In the genomic region with DNA sequence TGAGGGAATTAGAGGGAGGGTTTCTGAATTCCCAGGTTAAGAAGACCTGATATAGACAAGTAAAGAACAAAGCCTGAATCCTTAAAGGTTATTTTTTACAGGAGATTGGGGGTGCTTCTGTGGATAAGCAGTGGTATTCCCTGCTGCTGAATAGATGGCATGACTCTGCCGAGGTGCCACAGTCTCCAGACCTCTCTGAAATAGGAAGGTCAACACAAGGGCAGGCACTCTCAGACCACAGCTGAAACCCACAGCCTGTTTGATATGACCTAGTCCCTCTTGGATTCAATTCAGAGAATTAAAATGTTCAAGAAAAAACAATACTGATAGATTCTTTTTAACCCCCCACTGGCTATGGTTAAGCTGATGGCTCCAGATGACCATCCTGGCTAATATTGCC, we compare ENCODE assay signal across 23 cellular contexts.
DNase-seq lines count a peak whose midpoint lies in the region; ATAC-seq lines count a peak whose summit lies in the region.
"Had no signal": no experiment of that assay in that cellular context is flagged by ENCODE, and none has a peak within 500 bp of the region (broad histone marks: within the 10 kb centered on the region; RNA-seq: fewer than 3 reads in every experiment).

No MANE protein-coding gene starts in this region.

- intact Hi-C loops in CD4-positive, alpha-beta memory T cell (cut with micrococcal nuclease): loop anchor here (2.0 kb wide), 2 partner anchors 45 to 121 kb away; no protein-coding TSS in a partner anchor

- no peaks in the 10 kb centered on the region for H3K9me3 Mint-ChIP-seq in CD4-positive, alpha-beta memory T cell

- no peaks in the 10 kb centered on the region for H3K9me3 ChIP-seq in CD4-positive, alpha-beta memory T cell (ENCODE audit: control insufficient read depth in 1 of 2, low read length in 2 of 2)
- no peaks in the 10 kb centered on the region for H3K9me3 ChIP-seq in SJSA1 (replicated peaks)
- H3K9me3 ChIP-seq in SJCRH30 (replicated peaks): no peaks in the 10 kb centered on the region
- H3K9me3 ChIP-seq: lower lobe of right lung, upper lobe of left lung had no signal

- H3K27ac Mint-ChIP-seq in CD4-positive, alpha-beta memory T cell: peak overlapping the region; percentile 75 to 91 (median 90)

- H3K27me3 Mint-ChIP-seq in CD4-positive, alpha-beta memory T cell: no peaks in the 10 kb centered on the region

- peaks cover 23 to 30% (median 26%) of the 10 kb centered on the region in 4 donors for H3K4me1 Mint-ChIP-seq in CD4-positive, alpha-beta memory T cell

- H3K36me3 ChIP-seq in CD4-positive, alpha-beta memory T cell (ENCODE audit: insufficient read depth, low read length): no peaks in the 10 kb centered on the region
- H3K36me3 ChIP-seq in SJSA1 (no peaks in the 10 kb centered on the region), SJCRH30 (no peaks in the 10 kb centered on the region)
- H3K36me3 ChIP-seq: lower lobe of right lung, upper lobe of left lung, WERI-Rb-1 had no signal

- CTCF ChIA-PET in CD4-positive, alpha-beta memory T cell (lab: Charles Lee; ENCODE audit: partially characterized antibody): no interaction called here

- no peaks in the 10 kb centered on the region for H3K27me3 ChIP-seq in CD4-positive, alpha-beta memory T cell (ENCODE audit: insufficient read depth, low read length)
- H3K27me3 ChIP-seq in SJSA1 (replicated peaks) (no peaks in the 10 kb centered on the region), SJCRH30 (no peaks in the 10 kb centered on the region)
- H3K27me3 ChIP-seq: upper lobe of left lung had no signal

- POLR2A ChIA-PET in CD4-positive, alpha-beta memory T cell (lab: Charles Lee; ENCODE audit: partially characterized antibody): interaction anchor here (0.9 kb wide), 1 partner anchor 15 kb away, joined by 3 read pairs; no protein-coding TSS in a partner anchor

- no peak overlapping the region for H3K27ac ChIP-seq in CD4-positive, alpha-beta memory T cell (ENCODE audit: low read depth, low read length)
- peak overlapping the region; percentile 16 for H3K27ac ChIP-seq in SJSA1
- H3K27ac ChIP-seq in SJCRH30: no peak overlapping the region
- H3K27ac ChIP-seq: WERI-Rb-1 had no signal

- ATAC-seq in GM18909 (IDR thresholded peaks at IDR 0.05; ENCODE audit: poor library complexity, unreplicated experiment): peak; percentile 57
- no peak for ATAC-seq in GM21526 (IDR thresholded peaks at IDR 0.05; ENCODE audit: low FRiP score, unreplicated experiment)
- no peak for ATAC-seq in GM18861 (IDR thresholded peaks at IDR 0.05; ENCODE audit: unreplicated experiment)

- peaks cover 0 to 6% of the 10 kb centered on the region in 2 donors for H3K36me3 Mint-ChIP-seq in CD4-positive, alpha-beta memory T cell

- in situ Hi-C loops in ACHN (cut with HindIII; ENCODE audit: low pct_ligation_motif_present, low pct_unique_long_range_greater_than_20kb, low sequenced_read_pairs): no loop called here

- H3K4me3 ChIP-seq in CD4-positive, alpha-beta memory T cell (ENCODE audit: low read length in 2 of 2): no peak overlapping the region
- H3K4me3 ChIP-seq in SJSA1 (no peak overlapping the region), SJCRH30 (no peak overlapping the region)
- H3K4me3 ChIP-seq: lower lobe of right lung, upper lobe of left lung had no signal

- peaks cover 28% of the 10 kb centered on the region for H3K4me1 ChIP-seq in CD4-positive, alpha-beta memory T cell (ENCODE audit: insufficient read depth, low read length)
- H3K4me1 ChIP-seq in SJSA1 (replicated peaks) (peaks cover 69% of the 10 kb centered on the region), SJCRH30 (no peaks in the 10 kb centered on the region)

- no peak for DNase-seq in CD4-positive, alpha-beta memory T cell
- peak in 1 of 2 experiments; percentile 35 for DNase-seq in SJSA1 (ENCODE audit: low read depth in 1 of 2, low spot score in 2 of 2)
- peak; percentile 50 for DNase-seq in glomerular visceral epithelial cell (ENCODE audit: extremely low spot score)
- no peak for DNase-seq in ACHN
- DNase-seq in SJCRH30: no peak
- DNase-seq: activated CD4-positive, alpha-beta T cell treated with anti-CD3 and anti-CD28 coated beads, Interleukin-2, amount 50 U/mL, for 4 hours; activated CD8-positive, alpha-beta memory T cell treated with anti-CD3 and anti-CD28 coated beads, Interleukin-2, amount 50 U/mL, for 48 hours; activated gamma-delta T cell treated with Interleukin-2 at 50 U/mL for 16 hours; dermis blood vessel endothelial cell; DND-41; GOT3; hippocampal formation; islet precursor cell; lower lobe of right lung; NCI-H1417; NCI-H524 treated with DMSO at 0.1 percent for 48 hours; nucleus accumbens; stimulated activated CD4-positive, alpha-beta T cell treated with anti-CD3 and anti-CD28 coated beads, Interleukin-4, amount 100 ng/mL, for 4 hours; upper lobe of left lung; WERI-Rb-1 had no signal

- H3K4me3 Mint-ChIP-seq in CD4-positive, alpha-beta memory T cell: peak overlapping the region in 3 of 8 donors; percentile 70 to 81 (median 77)
